ENCODE assay signal across 2 cellular contexts in genomic region chr11:118227865-118228785, GRCh38.
TF ChIP-seq lines count a peak whose summit lies in the region.

No MANE protein-coding gene starts in this region.

TF ChIP-seq in GM12891, 5 proteins besides CTCF, POLR2A, EP300 and RAD21 (continued from another document):
- TF ChIP-seq TAF1 (IDR thresholded peaks at IDR 0.05; ENCODE audit: low read depth, low read length), result no peak

TF ChIP-seq in endothelial cell of umbilical vein, 7 proteins besides CTCF, POLR2A, EP300 and RAD21 (continued from another document):
- TF ChIP-seq EZH2 (IDR thresholded peaks at IDR 0.05; ENCODE audit: borderline replicate concordance, low read depth, low read length, severe bottlenecking), result no peak
- no peak for TF ChIP-seq GATA2 (IDR thresholded peaks at IDR 0.05; ENCODE audit: insufficient read depth, insufficient read length, low read depth, low read length)
- no peak for TF ChIP-seq FOS (IDR thresholded peaks at IDR 0.05; ENCODE audit: borderline replicate concordance, insufficient read depth, low read length)
- no peak for TF ChIP-seq POLR2AphosphoS5 (IDR thresholded peaks at IDR 0.05; ENCODE audit: insufficient read depth, low read depth, low read length)
- no peak for TF ChIP-seq JUN (IDR thresholded peaks at IDR 0.05; ENCODE audit: borderline replicate concordance, insufficient read depth, insufficient read length, low read depth)
- no peak for TF ChIP-seq MYC (IDR thresholded peaks at IDR 0.05; ENCODE audit: low read depth, low read length)
